ENCODE assay signal across 16 cellular contexts in genomic region chr12:92000587-92000986, GRCh38.
"Had no signal": no experiment of that assay in that cellular context is flagged by ENCODE, and none has a peak within 500 bp of the region (broad histone marks: within the 10 kb centered on the region; RNA-seq: fewer than 3 reads in every experiment).

No MANE protein-coding gene starts in this region.

- H3K27me3 ChIP-seq: dorsolateral prefrontal cortex, foreskin keratinocyte, ovary, tibial nerve, vagina had no signal

- H3K27ac ChIP-seq: dorsolateral prefrontal cortex, foreskin keratinocyte, ovary, tibial nerve, vagina, VCaP had no signal

- H3K36me3 ChIP-seq: ovary, tibial nerve, vagina had no signal

- H3K9me3 ChIP-seq: mucosa of descending colon, ovary, tibial nerve, vagina had no signal

- H3K27me3 Mint-ChIP-seq: brain had no signal

- H3K4me3 ChIP-seq: dorsolateral prefrontal cortex, mucosa of descending colon, ovary, tibial nerve, vagina had no signal

- H3K4me1 ChIP-seq: foreskin keratinocyte had no signal

- H3K27ac Mint-ChIP-seq: activated CD8-positive, alpha-beta T cell treated with anti-CD3 and anti-CD28 coated beads, Interleukin-2, amount 10 ng/mL, durations not matched to agents 7 days and 5 days had no signal

- H3K4me3 Mint-ChIP-seq: activated CD8-positive, alpha-beta T cell treated with anti-CD3 and anti-CD28 coated beads, Interleukin-2, amount 10 ng/mL, durations not matched to agents 7 days and 5 days; brain had no signal

- DNase-seq: activated CD4-positive, alpha-beta T cell treated with anti-CD3 and anti-CD28 coated beads for 48 hours; activated CD8-positive, alpha-beta memory T cell treated with anti-CD3 and anti-CD28 coated beads, Interleukin-2, amount 50 U/mL, for 48 hours; activated CD8-positive, alpha-beta T cell treated with anti-CD3 and anti-CD28 coated beads, Interleukin-2, amount 10 ng/mL, durations not matched to agents 7 days and 5 days; activated naive CD4-positive, alpha-beta T cell treated with Interleukin-2 at 50 U/mL for 16 hours; dorsolateral prefrontal cortex; foreskin keratinocyte; left cardiac atrium; mucosa of descending colon; ovary; stimulated activated CD4-positive, alpha-beta T cell treated with anti-CD3 and anti-CD28 coated beads, Interleukin-15, amount 100 ng/mL, for 24 hours; stimulated activated CD4-positive, alpha-beta T cell treated with anti-CD3 and anti-CD28 coated beads, Interleukin-4, amount 100 ng/mL, for 24 hours had no signal

- ATAC-seq: activated CD8-positive, alpha-beta T cell treated with anti-CD3 and anti-CD28 coated beads, Interleukin-2, amount 10 ng/mL, durations not matched to agents 7 days and 5 days; esophagus mucosa; foreskin keratinocyte; left cardiac atrium; mucosa of descending colon had no signal
